ENCODE assay signal across 24 cellular contexts in genomic region chr12:89649139-89649538, GRCh38.
"Had no signal": no experiment of that assay in that cellular context is flagged by ENCODE, and none has a peak within 500 bp of the region (broad histone marks: within the 10 kb centered on the region; RNA-seq: fewer than 3 reads in every experiment).

No MANE protein-coding gene starts in this region.

- H3K4me3 ChIP-seq: Peyer's patch, SJSA1 had no signal

- FAIRE-seq: astrocyte had no signal

- H3K9me3 ChIP-seq: Peyer's patch, SJSA1 had no signal

- H3K4me3 Mint-ChIP-seq: activated B cell treated with CpG ODN at 0.5 μM for 24 hours; activated CD4-positive, alpha-beta T cell treated with anti-CD3 and anti-CD28 coated beads, Interleukin-2, amount 10 ng/mL, durations not matched to agents 24 days and 14 days; activated naive CD4-positive, alpha-beta T cell treated with anti-CD3 and anti-CD28 coated beads for 36 hours; activated naive CD8-positive, alpha-beta T cell; activated T-cell treated with anti-CD3 and anti-CD28 coated beads, Interleukin-2, amount 50 U/mL, for 4 hours; brain; central memory CD8-positive, alpha-beta T cell had no signal

- H3K27me3 ChIP-seq: Peyer's patch, SJSA1 had no signal

- DNase-seq: activated B cell treated with CpG ODN at 0.5 μM for 24 hours; activated CD4-positive, alpha-beta T cell treated with anti-CD3 and anti-CD28 coated beads for 1 hour; activated CD4-positive, alpha-beta T cell treated with anti-CD3 and anti-CD28 coated beads, Interleukin-2, amount 10 ng/mL, durations not matched to agents 24 days and 14 days; activated CD4-positive, alpha-beta T cell treated with anti-CD3 and anti-CD28 coated beads, Interleukin-2, amount 50 U/mL, for 48 hours; activated CD8-positive, alpha-beta memory T cell treated with anti-CD3 and anti-CD28 coated beads for 24 hours; activated gamma-delta T cell; activated naive CD4-positive, alpha-beta T cell treated with anti-CD3 and anti-CD28 coated beads for 36 hours; activated T-cell treated with anti-CD3 and anti-CD28 coated beads, Interleukin-2, amount 50 U/mL, for 4 hours; amygdala; NCI-H1105 treated with DMSO at 0.1 percent for 48 hours; NCI-H1436 treated with DMSO at 0.1 percent for 48 hours; NCI-H187; NCI-H2081; NCI-H510A treated with DMSO at 0.1 percent for 48 hours; NCI-H69; NK-92 treated with Interleukin-12 subunit alpha and Interleukin-12 subunit beta, amount 100 ng/mL, for 24 hours; Peyer's patch; SHP77; SW 1271 had no signal

- H3K27ac Mint-ChIP-seq: activated CD4-positive, alpha-beta T cell treated with anti-CD3 and anti-CD28 coated beads, Interleukin-2, amount 10 ng/mL, durations not matched to agents 24 days and 14 days; activated naive CD4-positive, alpha-beta T cell treated with anti-CD3 and anti-CD28 coated beads for 36 hours; activated naive CD8-positive, alpha-beta T cell had no signal

- ATAC-seq: activated T-cell treated with anti-CD3 and anti-CD28 coated beads, Interleukin-2, amount 50 U/mL, for 4 hours had no signal

- H3K27ac ChIP-seq: Peyer's patch, SJSA1 had no signal

- H3K4me1 ChIP-seq: SJSA1 had no signal

- H3K4me1 Mint-ChIP-seq: activated CD4-positive, alpha-beta T cell treated with anti-CD3 and anti-CD28 coated beads, Interleukin-2, amount 10 ng/mL, durations not matched to agents 24 days and 14 days had no signal

- H3K9me3 Mint-ChIP-seq: activated B cell treated with CpG ODN at 0.5 μM for 24 hours; activated T-cell treated with anti-CD3 and anti-CD28 coated beads, Interleukin-2, amount 50 U/mL, for 4 hours; central memory CD8-positive, alpha-beta T cell had no signal

- H3K27me3 Mint-ChIP-seq: activated B cell treated with CpG ODN at 0.5 μM for 24 hours; activated CD4-positive, alpha-beta T cell treated with anti-CD3 and anti-CD28 coated beads, Interleukin-2, amount 10 ng/mL, durations not matched to agents 24 days and 14 days; activated naive CD8-positive, alpha-beta T cell; brain; central memory CD8-positive, alpha-beta T cell had no signal
